ENCODE assay signal across 24 cellular contexts in genomic region chrX:109749207-109749606, GRCh38.
"Had no signal": no experiment of that assay in that cellular context is flagged by ENCODE, and none has a peak within 500 bp of the region (broad histone marks: within the 10 kb centered on the region; RNA-seq: fewer than 3 reads in every experiment).

No MANE protein-coding gene starts in this region.

- FAIRE-seq: urothelium cell line had no signal

- H3K9me3 ChIP-seq: stomach, suprapubic skin, testis, thoracic aorta, thyroid gland, tibial artery, tibial nerve, transverse colon, upper lobe of left lung, upper lobe of right lung, uterus, vagina had no signal

- H3K4me1 ChIP-seq: stomach, suprapubic skin, testis, thyroid gland, tibial artery, tibial nerve, transverse colon, upper lobe of left lung, upper lobe of right lung, uterus, vagina had no signal

- H3K36me3 ChIP-seq: stomach, suprapubic skin, thoracic aorta, thyroid gland, tibial artery, tibial nerve, transverse colon, upper lobe of left lung, upper lobe of right lung, uterus, vagina had no signal

- H3K27me3 ChIP-seq: stomach, suprapubic skin, testis, thyroid gland, tibial artery, tibial nerve, transverse colon, upper lobe of left lung, upper lobe of right lung, uterus, vagina had no signal

- H3K27ac ChIP-seq: stomach, suprapubic skin, testis, thoracic aorta, thyroid gland, tibial artery, tibial nerve, transverse colon, upper lobe of left lung, upper lobe of right lung, uterus, vagina had no signal

- H3K4me3 ChIP-seq: stomach, suprapubic skin, testis, thoracic aorta, thyroid gland, tibial artery, tibial nerve, transverse colon, upper lobe of left lung, upper lobe of right lung, uterus, vagina had no signal

- DNase-seq: stimulated activated CD4-positive, alpha-beta T cell treated with anti-CD3 and anti-CD28 coated beads, Interleukin-2, amount 100 ng/mL, for 48 hours; stimulated activated CD4-positive, alpha-beta T cell treated with anti-CD3 and anti-CD28 coated beads, Interleukin-4, amount 100 ng/mL, for 1 hour; stimulated activated CD4-positive, alpha-beta T cell treated with anti-CD3 and anti-CD28 coated beads, Interleukin-4, amount 100 ng/mL, for 24 hours; stimulated activated CD4-positive, alpha-beta T cell treated with anti-CD3 and anti-CD28 coated beads, Interleukin-4, amount 100 ng/mL, for 4 hours; stimulated activated CD8-positive, alpha-beta memory T cell treated with anti-CD3 and anti-CD28 coated beads, Interleukin-4, amount 100 ng/mL, for 48 hours; stimulated activated naive B cell treated with anti-CD40 and anti-IgM and Interleukin-4, amounts not matched to agents 10 μg/mL and 1 μg/mL and 100 μg/mL, for 72 hours; stimulated activated naive CD4-positive, alpha-beta T cell; stimulated activated naive CD4-positive, alpha-beta T cell treated with Interleukin-2 at 50 U/mL for 16 hours; stimulated activated naive CD8-positive, alpha-beta T cell treated with anti-CD3 and anti-CD28 coated beads, Interleukin-15, amount 100 ng/mL, for 72 hours; stimulated activated naive CD8-positive, alpha-beta T cell treated with anti-CD3 and anti-CD28 coated beads, Interleukin-15, Interleukin-2, amounts not matched to agents 100 U/mL and 50 U/mL, for 24 hours; stomach; substantia nigra; testis; thyroid gland; tibial artery; transverse colon; upper lobe of right lung; uterus had no signal
